ENCODE assay signal across 8 cellular contexts in genomic region chr11:3056296-3057068, GRCh38. TPM values are rescaled to one million over a fixed set of nuclear protein-coding genes. Genes with fewer than 3 reads are reported as not detected.
A peak's percentile ranks its signal among the peaks of the same experiment; 100 is the strongest.
DNase-seq lines count a peak whose midpoint lies in the region; ATAC-seq, FAIRE-seq and TF ChIP-seq lines count a peak whose summit lies in the region.

No MANE protein-coding gene starts in this region.

- no peak overlapping the region for H2AFZ ChIP-seq in OCI-LY3 (ENCODE audit: low read depth, low read length)
- peak overlapping the region; percentile 69; the same call in 1 of the 2 replicates for H2AFZ ChIP-seq in GM12878 (ENCODE audit: control insufficient read depth, low read depth, low read length)
- no peak overlapping the region for H2AFZ ChIP-seq in HepG2 (ENCODE audit: low read length)

- H3K27me3 Mint-ChIP-seq in stimulated activated naive CD8-positive, alpha-beta T cell treated with anti-CD3 and anti-CD28 coated beads, Interleukin-15, Interleukin-2, amounts not matched to agents 100 ng/mL and 50 ng/mL, for 24 hours, result no peaks in the 10 kb centered on the region

- TF ChIP-seq EP300 in GM12878 (IDR thresholded peaks at IDR 0.05; ENCODE audit: borderline replicate concordance in 1 of 2, control insufficient read depth in 1 of 2, low read depth in 2 of 2, low read length in 2 of 2) (no peak), HepG2 (IDR thresholded peaks at IDR 0.05; ENCODE audit: low read depth in 2 of 2, low read length in 2 of 2) (no peak), HepG2 (CRISPR knock-in tag; IDR thresholded peaks at IDR 0.05; ENCODE audit: borderline replicate concordance) (no peak)

- FAIRE-seq in GM12878 (lab: Jason Lieb, UNC) (no peak), HepG2 (lab: Jason Lieb, UNC) (no peak)

- peak overlapping the region; percentile 94 for H3K9ac ChIP-seq in OCI-LY3 (ENCODE audit: low read length)
- H3K9ac ChIP-seq in GM12878 (ENCODE audit: control insufficient read depth, insufficient read depth, low read length), result peak overlapping the region; percentile 93
- peak overlapping the region; percentile 88 for H3K9ac ChIP-seq in HepG2 (ENCODE audit: insufficient read depth, low read depth, low read length)

- H3K27me3 ChIP-seq in OCI-LY3 (ENCODE audit: low read depth, low read length), result no peaks in the 10 kb centered on the region
- no peaks in the 10 kb centered on the region; a peak in 1 of 4 replicates for H3K27me3 ChIP-seq in GM12878 (replicated peaks in 1 of 2; ENCODE audit: control insufficient read depth in 2 of 2, insufficient read depth in 2 of 2, low read length in 1 of 2)
- peaks cover 2 to 4% of the 10 kb centered on the region in 2 experiments; a peak in 3 of 5 replicates for H3K27me3 ChIP-seq in HepG2 (ENCODE audit: control insufficient read depth in 1 of 2, insufficient read depth in 2 of 2, low read length in 2 of 2)

- no peaks in the 10 kb centered on the region for H3K9me3 Mint-ChIP-seq in stimulated activated naive CD8-positive, alpha-beta T cell treated with anti-CD3 and anti-CD28 coated beads, Interleukin-15, Interleukin-2, amounts not matched to agents 100 ng/mL and 50 ng/mL, for 24 hours

- H3K36me3 ChIP-seq in OCI-LY3 (replicated peaks; ENCODE audit: low read depth, low read length) (peaks cover 17% of the 10 kb centered on the region), GM12878 (ENCODE audit: control insufficient read depth in 2 of 2, insufficient read depth in 2 of 2, low read length in 1 of 2) (peaks cover 0 to 2% of the 10 kb centered on the region in 2 experiments; a peak in 3 of 4 replicates), HepG2 (replicated peaks in 1 of 2; ENCODE audit: control insufficient read depth in 1 of 2, insufficient read depth in 2 of 2, low read length in 2 of 2) (peaks cover 3 to 24% of the 10 kb centered on the region in 2 experiments; a peak in 4 of 5 replicates)

- ATAC-seq in GM21360 (IDR thresholded peaks at IDR 0.05; ENCODE audit: unreplicated experiment) (peak; percentile 17), GM12878 (peak; percentile 28), HepG2 (peak; percentile 5), HG03175 (IDR thresholded peaks at IDR 0.05; ENCODE audit: unreplicated experiment) (no peak)

- no peak for TF ChIP-seq CTCF in OCI-LY3 (IDR thresholded peaks at IDR 0.05; ENCODE audit: low read depth, low read length)
- TF ChIP-seq CTCF in GM12878 (IDR thresholded peaks at IDR 0.05 in 2 of 3, conservative IDR thresholded peaks at IDR 0.05 in 1 of 3; ENCODE audit: control insufficient read depth in 2 of 3, extremely low read depth in 1 of 3, insufficient read depth in 1 of 3, low read depth in 3 of 3, low read length in 3 of 3), result no peak
- no peak for TF ChIP-seq CTCF in HepG2 (CRISPR knock-in tag; IDR thresholded peaks at IDR 0.05)

- TSS peak; percentile 57 for BruUV-seq in GM12878 (replicated peaks; lab: Mats Ljungman, UMichigan)
- TSS peak; percentile 54 for BruUV-seq in HepG2 (replicated peaks; lab: Mats Ljungman, UMichigan)

- intact Hi-C loops in GM12878 (cut with micrococcal nuclease; ENCODE audit: unreplicated experiment), result loop anchor here (5.0 kb wide), 1 partner anchor 64 kb away; the partner anchor contains the start of gene NAP1L4
- intact Hi-C loops in HepG2 (cut with micrococcal nuclease; ENCODE audit: unreplicated experiment), result loop anchor here (5.0 kb wide), 1 partner anchor 36 kb away; no protein-coding TSS in a partner anchor

- peak overlapping the region; percentile 91 for H3K4me3 Mint-ChIP-seq in stimulated activated naive CD8-positive, alpha-beta T cell treated with anti-CD3 and anti-CD28 coated beads, Interleukin-15, Interleukin-2, amounts not matched to agents 100 ng/mL and 50 ng/mL, for 24 hours

- H3K4me1 Mint-ChIP-seq in stimulated activated naive CD8-positive, alpha-beta T cell treated with anti-CD3 and anti-CD28 coated beads, Interleukin-15, Interleukin-2, amounts not matched to agents 100 ng/mL and 50 ng/mL, for 24 hours (ENCODE audit: low read depth), result peaks cover 44% of the 10 kb centered on the region

- H3K9me3 ChIP-seq in OCI-LY3 (ENCODE audit: insufficient read depth, low read length) (no peaks in the 10 kb centered on the region), GM12878 (replicated peaks; ENCODE audit: control insufficient read depth, insufficient read depth, low read length) (no peaks in the 10 kb centered on the region), HepG2 (ENCODE audit: low read length) (no peaks in the 10 kb centered on the region)

- RAD21 ChIA-PET in GM12878 (lab: Charles Lee; ENCODE audit: unreplicated experiment), result interaction anchor here (2.0 kb wide), 1 partner anchor 35 kb away, joined by 12 read pairs; no protein-coding TSS in a partner anchor

- TF ChIP-seq POLR2A in GM12878 (IDR thresholded peaks at IDR 0.05; ENCODE audit: low read depth, low read length) (no peak; the same call in 1 of the 2 replicates), HepG2 (IDR thresholded peaks at IDR 0.05; ENCODE audit: insufficient read depth in 1 of 2, low read depth in 2 of 2, low read length in 2 of 2) (no peak)

- no peak for DNase-seq in GM12878 (ENCODE audit: low read depth, low spot score)
- DNase-seq in HepG2 (ENCODE audit: low spot score), result no peak
- DNase-seq in effector CD8-positive, alpha-beta T cell (lab: John Stamatoyannopoulos, UW), result no peak
- no peak for DNase-seq in hippocampal formation (lab: John Stamatoyannopoulos, UW)

- peaks cover 23% of the 10 kb centered on the region for H4K20me1 ChIP-seq in OCI-LY3 (ENCODE audit: insufficient read depth, low read length)
- no peaks in the 10 kb centered on the region; the same call in 1 of the 2 replicates for H4K20me1 ChIP-seq in GM12878 (ENCODE audit: control insufficient read depth, insufficient read depth)
- H4K20me1 ChIP-seq in HepG2 (ENCODE audit: insufficient read depth, low read length), result peaks cover 21% of the 10 kb centered on the region

- H3K4me2 ChIP-seq in OCI-LY3 (ENCODE audit: low read length) (peak overlapping the region; percentile 98), GM12878 (ENCODE audit: control insufficient read depth, insufficient read depth) (peak overlapping the region; percentile 81), HepG2 (ENCODE audit: low read depth, low read length) (peak overlapping the region; percentile 79)

- in situ Hi-C loops in GM12878 (cut with MboI), result no loop called here
- in situ Hi-C loops in HepG2 (cut with HindIII; ENCODE audit: extremely low pct_ligation_motif_present, low pct_unique_long_range_greater_than_20kb), result no loop called here

- peak overlapping the region; percentile 91 for H3K27ac Mint-ChIP-seq in stimulated activated naive CD8-positive, alpha-beta T cell treated with anti-CD3 and anti-CD28 coated beads, Interleukin-15, Interleukin-2, amounts not matched to agents 100 ng/mL and 50 ng/mL, for 24 hours

- peaks cover 51% of the 10 kb centered on the region for H3K4me1 ChIP-seq in OCI-LY3 (ENCODE audit: low read length)
- H3K4me1 ChIP-seq in GM12878 (ENCODE audit: control insufficient read depth, insufficient read depth, low read length), result peaks cover 11% of the 10 kb centered on the region
- H3K4me1 ChIP-seq in HepG2 (ENCODE audit: insufficient read depth, low read length), result peaks cover 28% of the 10 kb centered on the region

- TF ChIP-seq RAD21 in GM12878 (IDR thresholded peaks at IDR 0.05; ENCODE audit: insufficient read depth, low read depth, low read length) (no peak), HepG2 (CRISPR knock-in tag; IDR thresholded peaks at IDR 0.05) (no peak)

- 4% methylated on average over 28 of the region's 29 CpGs for WGBS in GM12878 (ENCODE audit: insufficient coverage, insufficient replicate concordance, low lambda C conversion rate, missing lambda C conversion rate)
- 0% methylated on average over 4 of the region's 29 CpGs for WGBS in HepG2 (ENCODE audit: low lambda C conversion rate)

- H3K4me3 ChIP-seq in OCI-LY3 (ENCODE audit: low read length), result peak overlapping the region; percentile 97
- H3K4me3 ChIP-seq in GM12878, result peak overlapping the region; percentile 91
- H3K4me3 ChIP-seq in HepG2 (replicated peaks in 1 of 3; ENCODE audit: insufficient read depth in 1 of 3, low read depth in 2 of 3, low read length in 3 of 3), result peak overlapping the region; percentile 95 to 100 (median 99)

- SMC1A ChIA-PET in GM12878 (lab: Charles Lee; ENCODE audit: uncharacterized antibody, unreplicated experiment), result interaction anchor here (1.3 to 1.9 kb wide), 2 partner anchors 18 to 67 kb away, joined by 3 to 10 read pairs; no protein-coding TSS in a partner anchor

- POLR2A ChIA-PET in GM12878 (lab: Charles Lee), result interaction anchor here (0.7 kb wide), 1 partner anchor 36 kb away, joined by 3 read pairs; no protein-coding TSS in a partner anchor
- POLR2A ChIA-PET in HepG2 (lab: Yijun Ruan, JAX), result interaction anchor here (0.9 to 1.4 kb wide), 2 partner anchors 33 to 64 kb away, joined by 3 to 4 read pairs; partner anchors contain the start of gene NAP1L4

- peaks cover 19% of the 10 kb centered on the region for H3K36me3 Mint-ChIP-seq in stimulated activated naive CD8-positive, alpha-beta T cell treated with anti-CD3 and anti-CD28 coated beads, Interleukin-15, Interleukin-2, amounts not matched to agents 100 ng/mL and 50 ng/mL, for 24 hours (ENCODE audit: low read depth)

- H3K27ac ChIP-seq in OCI-LY3 (ENCODE audit: low read length) (peak overlapping the region; percentile 70), GM12878 (ENCODE audit: control insufficient read depth, insufficient read depth) (peak overlapping the region; percentile 86), HepG2 (ENCODE audit: extremely low read length, insufficient read depth, low read length) (peak overlapping the region; percentile 54)

- H3K79me2 ChIP-seq in OCI-LY3 (ENCODE audit: low read length), result peaks cover 53% of the 10 kb centered on the region
- H3K79me2 ChIP-seq in GM12878 (ENCODE audit: control insufficient read depth, insufficient read depth, low read length), result peaks cover 51% of the 10 kb centered on the region
- H3K79me2 ChIP-seq in HepG2 (ENCODE audit: insufficient read depth, low read length), result peaks cover 42% of the 10 kb centered on the region

- CTCF ChIA-PET in GM12878 (lab: Yijun Ruan, JAX) (interaction anchor here (0.7 to 2.9 kb wide), 5 partner anchors 9 to 127 kb away, joined by 3 to 9 read pairs (median 4); no protein-coding TSS in a partner anchor), HepG2 (lab: Yijun Ruan, JAX; ENCODE audit: low intra/inter-chr PET ratio, low total read pairs) (no interaction called here)

RNA-seq across cellular contexts. Expression of gene CARS1, which starts 0.7 kb away (rescaled TPM):
- total RNA-seq in GM12878 (2013; cell fraction: nucleolus; rRNA removed), result 82.2 and 99.9 TPM in 2 replicates
- 42.2 and 44.1 TPM in 2 replicates for total RNA-seq in GM12878 (2014; rRNA removed)
- 32.9 and 33.9 TPM in 2 replicates for total RNA-seq in GM12878 (2014; rRNA removed; fragmentation: Illumina TruSeq; extraction: Trizol)
- 49.2 TPM in 2 replicates for total RNA-seq in GM12878 (2021)
- polyA plus RNA-seq in GM12878 (2011; ENCODE audit: low read depth), result 31.3 TPM
- polyA plus RNA-seq in GM12878 (2011; rRNA removed), result 51.4 and 60.6 TPM in 2 replicates
- 43.0 and 45.6 TPM in 2 replicates for polyA plus RNA-seq in GM12878 (2011; cell fraction: cytosol; rRNA removed)
- polyA plus RNA-seq in GM12878 (2011; cell fraction: nucleus; rRNA removed), result 128 and 145 TPM in 2 replicates
- polyA plus RNA-seq in GM12878 (2012), result 44.0 and 47.5 TPM in 2 replicates
- polyA plus RNA-seq in GM12878 (2014; fragmentation: Illumina TruSeq; extraction: Trizol), result 35.7 and 42.9 TPM in 2 replicates
- polyA plus RNA-seq in GM12878 (2014; fragmentation: Nextera tagmentation; extraction: Ambion mirVana), result 10 to 100 TPM in 1 of 2 experiments, 1 to 10 TPM in 1; 7.8 to 19.7 TPM
- 51.0 and 52.5 TPM in 2 replicates for polyA plus RNA-seq in GM12878 (2014; rRNA removed)
- polyA plus RNA-seq in GM12878 (2016; fragmentation: Nextera tagmentation; extraction: Ambion mirVana), result 10 to 100 TPM; 48.6 to 51.7 TPM
- polyA minus RNA-seq in GM12878 (2011; rRNA and poly(A)+ RNA removed), result 41.5 and 48.6 TPM in 2 replicates
- 16.4 and 20.3 TPM in 2 replicates for polyA minus RNA-seq in GM12878 (2011; cell fraction: cytosol; rRNA and poly(A)+ RNA removed)
- 46.5 and 65.3 TPM in 2 replicates for polyA minus RNA-seq in GM12878 (2011; cell fraction: nucleus; rRNA and poly(A)+ RNA removed)
- 32.1 and 33.8 TPM in 2 replicates for total RNA-seq in HepG2 (2016; rRNA removed; fragmentation: Illumina TruSeq; extraction: Trizol)
- 6.6 and 6.8 TPM in 2 replicates for total RNA-seq in HepG2 (2016; cell fraction: cytosol; rRNA removed; fragmentation: Illumina TruSeq; extraction: Trizol; ENCODE audit: low read depth)
- total RNA-seq in HepG2 (2016; cell fraction: insoluble cytoplasmic fraction; rRNA removed; fragmentation: Illumina TruSeq; extraction: Trizol), result 31.0 and 33.3 TPM in 2 replicates
- 11.2 and 30.8 TPM in 2 replicates for total RNA-seq in HepG2 (2016; cell fraction: membrane; rRNA removed; fragmentation: Illumina TruSeq; extraction: Trizol)
- total RNA-seq in HepG2 (2016; cell fraction: nucleus; rRNA removed; fragmentation: Illumina TruSeq; extraction: Trizol), result 32.2 and 55.6 TPM in 2 replicates
- 47.0 and 51.1 TPM in 2 replicates for polyA plus RNA-seq in HepG2 (2011; rRNA removed)
- 24.8 and 30.7 TPM in 2 replicates for polyA plus RNA-seq in HepG2 (2011; cell fraction: cytosol; rRNA removed)
- 122 and 123 TPM in 2 replicates for polyA plus RNA-seq in HepG2 (2011; cell fraction: nucleus; rRNA removed)
- 27.1 and 55.0 TPM in 2 replicates for polyA plus RNA-seq in HepG2 (2012)
- polyA plus RNA-seq in HepG2 (2016; cell fraction: cytosol; fragmentation: Illumina TruSeq; extraction: Trizol; ENCODE audit: low read depth), result 5.3 and 6.3 TPM in 2 replicates
- 28.8 and 29.1 TPM in 2 replicates for polyA plus RNA-seq in HepG2 (2016; cell fraction: insoluble cytoplasmic fraction; fragmentation: Illumina TruSeq; extraction: Trizol; ENCODE audit: low read depth)
- polyA plus RNA-seq in HepG2 (2016; cell fraction: membrane; fragmentation: Illumina TruSeq; extraction: Trizol; ENCODE audit: low read depth), result 8.7 and 27.3 TPM in 2 replicates
- polyA plus RNA-seq in HepG2 (2016; cell fraction: nucleus; fragmentation: Illumina TruSeq; extraction: Trizol; ENCODE audit: insufficient read depth, low read depth), result 59.1 and 103 TPM in 2 replicates
- polyA minus RNA-seq in HepG2 (2011; rRNA and poly(A)+ RNA removed; ENCODE audit: low replicate concordance), result 27.7 and 54.6 TPM in 2 replicates
- 18.4 and 22.4 TPM in 2 replicates for polyA minus RNA-seq in HepG2 (2011; cell fraction: cytosol; rRNA and poly(A)+ RNA removed)
- polyA minus RNA-seq in HepG2 (2011; cell fraction: nucleus; rRNA and poly(A)+ RNA removed), result 55.0 and 56.3 TPM in 2 replicates
